In genomic region chr2:74427551-74427950, GRCh38 we compare ENCODE assay signal across 1 cellular context.
TF ChIP-seq lines count a peak whose summit lies in the region.

No MANE protein-coding gene starts in this region.

TF ChIP-seq in A549, 52 proteins besides CTCF, POLR2A, EP300 and RAD21:
- TF ChIP-seq, protein P1, sequence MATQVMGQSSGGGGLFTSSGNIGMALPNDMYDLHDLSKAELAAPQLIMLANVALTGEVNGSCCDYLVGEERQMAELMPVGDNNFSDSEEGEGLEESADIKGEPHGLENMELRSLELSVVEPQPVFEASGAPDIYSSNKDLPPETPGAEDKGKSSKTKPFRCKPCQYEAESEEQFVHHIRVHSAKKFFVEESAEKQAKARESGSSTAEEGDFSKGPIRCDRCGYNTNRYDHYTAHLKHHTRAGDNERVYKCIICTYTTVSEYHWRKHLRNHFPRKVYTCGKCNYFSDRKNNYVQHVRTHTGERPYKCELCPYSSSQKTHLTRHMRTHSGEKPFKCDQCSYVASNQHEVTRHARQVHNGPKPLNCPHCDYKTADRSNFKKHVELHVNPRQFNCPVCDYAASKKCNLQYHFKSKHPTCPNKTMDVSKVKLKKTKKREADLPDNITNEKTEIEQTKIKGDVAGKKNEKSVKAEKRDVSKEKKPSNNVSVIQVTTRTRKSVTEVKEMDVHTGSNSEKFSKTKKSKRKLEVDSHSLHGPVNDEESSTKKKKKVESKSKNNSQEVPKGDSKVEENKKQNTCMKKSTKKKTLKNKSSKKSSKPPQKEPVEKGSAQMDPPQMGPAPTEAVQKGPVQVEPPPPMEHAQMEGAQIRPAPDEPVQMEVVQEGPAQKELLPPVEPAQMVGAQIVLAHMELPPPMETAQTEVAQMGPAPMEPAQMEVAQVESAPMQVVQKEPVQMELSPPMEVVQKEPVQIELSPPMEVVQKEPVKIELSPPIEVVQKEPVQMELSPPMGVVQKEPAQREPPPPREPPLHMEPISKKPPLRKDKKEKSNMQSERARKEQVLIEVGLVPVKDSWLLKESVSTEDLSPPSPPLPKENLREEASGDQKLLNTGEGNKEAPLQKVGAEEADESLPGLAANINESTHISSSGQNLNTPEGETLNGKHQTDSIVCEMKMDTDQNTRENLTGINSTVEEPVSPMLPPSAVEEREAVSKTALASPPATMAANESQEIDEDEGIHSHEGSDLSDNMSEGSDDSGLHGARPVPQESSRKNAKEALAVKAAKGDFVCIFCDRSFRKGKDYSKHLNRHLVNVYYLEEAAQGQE (IDR thresholded peaks at IDR 0.05): no peak
- no peak for TF ChIP-seq MAFK (IDR thresholded peaks at IDR 0.05; ENCODE audit: partially characterized antibody)
- no peak for TF ChIP-seq CHD2 (IDR thresholded peaks at IDR 0.05; ENCODE audit: low read length, partially characterized antibody)
- no peak for TF ChIP-seq TFCP2L1 (CRISPR knock-in tag; IDR thresholded peaks at IDR 0.05)
- TF ChIP-seq KDM1A (IDR thresholded peaks at IDR 0.05; ENCODE audit: low read depth): no peak
- TF ChIP-seq RCOR1 (IDR thresholded peaks at IDR 0.05; ENCODE audit: low read depth, low read length): no peak
- TF ChIP-seq ZNF302 (CRISPR knock-in tag; IDR thresholded peaks at IDR 0.05): no peak
- no peak for TF ChIP-seq EHMT2 (IDR thresholded peaks at IDR 0.05; ENCODE audit: low read depth)
- TF ChIP-seq, protein P2, sequence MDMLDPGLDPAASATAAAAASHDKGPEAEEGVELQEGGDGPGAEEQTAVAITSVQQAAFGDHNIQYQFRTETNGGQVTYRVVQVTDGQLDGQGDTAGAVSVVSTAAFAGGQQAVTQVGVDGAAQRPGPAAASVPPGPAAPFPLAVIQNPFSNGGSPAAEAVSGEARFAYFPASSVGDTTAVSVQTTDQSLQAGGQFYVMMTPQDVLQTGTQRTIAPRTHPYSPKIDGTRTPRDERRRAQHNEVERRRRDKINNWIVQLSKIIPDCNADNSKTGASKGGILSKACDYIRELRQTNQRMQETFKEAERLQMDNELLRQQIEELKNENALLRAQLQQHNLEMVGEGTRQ (IDR thresholded peaks at IDR 0.05): no peak
- TF ChIP-seq CBX8 (IDR thresholded peaks at IDR 0.05): no peak
- no peak for TF ChIP-seq RNF2 (IDR thresholded peaks at IDR 0.05; ENCODE audit: borderline replicate concordance, low read depth)
